In the genomic region with DNA sequence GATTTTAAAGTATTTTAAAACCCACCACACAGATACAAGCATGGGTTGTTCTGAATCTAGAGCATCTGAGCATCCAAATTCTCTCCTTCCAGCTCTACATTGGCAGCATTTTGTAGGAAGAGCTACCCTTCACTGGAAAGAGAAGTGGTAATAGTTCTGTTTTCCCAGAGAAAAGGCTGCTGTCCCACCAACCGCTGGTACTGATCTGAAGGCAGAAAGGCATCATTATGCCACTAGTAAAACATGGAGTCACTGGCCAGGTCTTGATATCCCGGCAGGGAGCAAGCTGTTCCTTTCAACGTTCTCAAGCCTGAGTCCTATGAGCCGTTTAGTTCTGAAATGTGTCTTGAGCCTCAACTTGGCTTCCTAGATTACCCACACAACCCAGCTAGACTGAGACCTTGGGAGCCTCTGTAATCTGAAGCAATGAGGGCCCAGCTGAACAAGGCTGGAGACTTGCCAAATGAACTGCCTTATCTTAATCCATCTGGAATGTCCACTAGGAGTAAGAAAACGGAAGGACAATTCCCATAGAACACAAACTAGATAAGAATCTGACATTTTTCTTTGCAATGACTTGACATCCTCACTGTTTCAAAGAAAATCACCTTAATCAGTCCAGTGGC, we compare ENCODE assay signal across 1 cellular context.
TF ChIP-seq lines count a peak whose summit lies in the region.

No MANE protein-coding gene starts in this region.

TF ChIP-seq in HEK293, 187 proteins besides CTCF, POLR2A, EP300 and RAD21 (continued from another document):
- TF ChIP-seq, protein P1, sequence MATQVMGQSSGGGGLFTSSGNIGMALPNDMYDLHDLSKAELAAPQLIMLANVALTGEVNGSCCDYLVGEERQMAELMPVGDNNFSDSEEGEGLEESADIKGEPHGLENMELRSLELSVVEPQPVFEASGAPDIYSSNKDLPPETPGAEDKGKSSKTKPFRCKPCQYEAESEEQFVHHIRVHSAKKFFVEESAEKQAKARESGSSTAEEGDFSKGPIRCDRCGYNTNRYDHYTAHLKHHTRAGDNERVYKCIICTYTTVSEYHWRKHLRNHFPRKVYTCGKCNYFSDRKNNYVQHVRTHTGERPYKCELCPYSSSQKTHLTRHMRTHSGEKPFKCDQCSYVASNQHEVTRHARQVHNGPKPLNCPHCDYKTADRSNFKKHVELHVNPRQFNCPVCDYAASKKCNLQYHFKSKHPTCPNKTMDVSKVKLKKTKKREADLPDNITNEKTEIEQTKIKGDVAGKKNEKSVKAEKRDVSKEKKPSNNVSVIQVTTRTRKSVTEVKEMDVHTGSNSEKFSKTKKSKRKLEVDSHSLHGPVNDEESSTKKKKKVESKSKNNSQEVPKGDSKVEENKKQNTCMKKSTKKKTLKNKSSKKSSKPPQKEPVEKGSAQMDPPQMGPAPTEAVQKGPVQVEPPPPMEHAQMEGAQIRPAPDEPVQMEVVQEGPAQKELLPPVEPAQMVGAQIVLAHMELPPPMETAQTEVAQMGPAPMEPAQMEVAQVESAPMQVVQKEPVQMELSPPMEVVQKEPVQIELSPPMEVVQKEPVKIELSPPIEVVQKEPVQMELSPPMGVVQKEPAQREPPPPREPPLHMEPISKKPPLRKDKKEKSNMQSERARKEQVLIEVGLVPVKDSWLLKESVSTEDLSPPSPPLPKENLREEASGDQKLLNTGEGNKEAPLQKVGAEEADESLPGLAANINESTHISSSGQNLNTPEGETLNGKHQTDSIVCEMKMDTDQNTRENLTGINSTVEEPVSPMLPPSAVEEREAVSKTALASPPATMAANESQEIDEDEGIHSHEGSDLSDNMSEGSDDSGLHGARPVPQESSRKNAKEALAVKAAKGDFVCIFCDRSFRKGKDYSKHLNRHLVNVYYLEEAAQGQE (tag by site-specific recombination; IDR thresholded peaks at IDR 0.05): peak; percentile 68
- no peak for TF ChIP-seq ZNF292 (tag by site-specific recombination; IDR thresholded peaks at IDR 0.05; ENCODE audit: borderline replicate concordance, low read depth)
- no peak for TF ChIP-seq ZXDB (tag by site-specific recombination; IDR thresholded peaks at IDR 0.05)
